Comparison of ENCODE assay signal across 25 cellular contexts in the genomic region with DNA sequence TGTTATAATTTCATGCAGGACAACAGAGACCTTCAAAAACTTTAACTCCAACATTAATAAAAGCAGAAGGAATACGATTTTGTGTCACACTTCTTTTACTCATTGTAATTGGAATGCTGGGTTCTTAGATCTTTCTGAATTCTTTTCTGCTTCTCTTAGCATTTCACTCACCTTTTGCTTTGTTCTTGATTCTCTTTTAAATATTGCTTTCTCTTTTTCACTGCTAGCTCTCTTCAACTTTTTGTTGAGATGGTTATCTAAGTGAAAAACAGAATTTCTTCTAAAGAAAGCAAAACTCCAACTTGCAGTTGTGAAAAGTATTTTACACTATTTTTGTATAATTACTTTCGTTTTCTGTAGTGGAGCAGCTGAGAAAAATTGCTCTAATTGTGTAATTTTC.
A peak's percentile ranks its signal among the peaks of the same experiment; 100 is the strongest.
DNase-seq lines count a peak whose midpoint lies in the region; ATAC-seq and TF ChIP-seq lines count a peak whose summit lies in the region.
"Had no signal": no experiment of that assay in that cellular context is flagged by ENCODE, and none has a peak within 500 bp of the region (broad histone marks: within the 10 kb centered on the region; RNA-seq: fewer than 3 reads in every experiment).

No MANE protein-coding gene starts in this region.

- H3K27me3 ChIP-seq in Panc1 (ENCODE audit: control insufficient read depth, insufficient read depth, low read length) (no peaks in the 10 kb centered on the region; the same call in 1 of the 2 replicates), esophagus muscularis mucosa (no peaks in the 10 kb centered on the region), foreskin keratinocyte (no peaks in the 10 kb centered on the region)
- H3K27me3 ChIP-seq: pancreas, sigmoid colon had no signal

- CTCF ChIA-PET in Panc1 (lab: Charles Lee): no interaction called here

- intact Hi-C loops in Panc1 (cut with micrococcal nuclease; ENCODE audit: unreplicated experiment): no loop called here
- intact Hi-C loops in esophagus muscularis mucosa (cut with DNase I): no loop called here

- no peaks in the 10 kb centered on the region for H3K9me3 Mint-ChIP-seq in activated naive CD8-positive, alpha-beta T cell (ENCODE audit: low read depth)
- no peaks in the 10 kb centered on the region for H3K9me3 Mint-ChIP-seq in activated naive CD8-positive, alpha-beta T cell treated with anti-CD3 and anti-CD28 coated beads for 36 hours
- H3K9me3 Mint-ChIP-seq: activated CD4-positive, alpha-beta T cell treated with anti-CD3 and anti-CD28 coated beads, Interleukin-2, amount 10 ng/mL, durations not matched to agents 24 days and 14 days had no signal

- peaks cover 13% of the 10 kb centered on the region for H3K4me1 Mint-ChIP-seq in activated naive CD8-positive, alpha-beta T cell (ENCODE audit: low read depth)
- H3K4me1 Mint-ChIP-seq in activated naive CD8-positive, alpha-beta T cell treated with anti-CD3 and anti-CD28 coated beads for 36 hours: peaks cover 4% of the 10 kb centered on the region

- POLR2A ChIA-PET in Panc1 (lab: Charles Lee): no interaction called here

- 34% methylated on average over 2 of the region's 2 CpGs for WGBS in esophagus muscularis mucosa

- H3K4me1 ChIP-seq in Panc1 (ENCODE audit: control insufficient read depth, insufficient read depth, low read length) (peaks cover 4% of the 10 kb centered on the region; the same call in 1 of the 2 replicates), esophagus muscularis mucosa (peaks cover 0 to 13% (median 10%) of the 10 kb centered on the region in 4 donors), foreskin keratinocyte (no peaks in the 10 kb centered on the region)

- no peak for DNase-seq in activated naive CD8-positive, alpha-beta T cell treated with anti-CD3 and anti-CD28 coated beads for 36 hours
- no peak for DNase-seq in Panc1 (ENCODE audit: low read depth, low spot score)
- DNase-seq in fibroblast of the aortic adventitia (ENCODE audit: low read depth): no peak
- no peak for DNase-seq in NCI-H1105 treated with DMSO at 0.1 percent for 48 hours (lab: John Stamatoyannopoulos, UW)
- no peak for DNase-seq in esophagus muscularis mucosa (ENCODE audit: extremely low spot score)
- DNase-seq in foreskin keratinocyte: no peak
- DNase-seq in GM19238 (ENCODE audit: insufficient read length, low spot score): no peak
- DNase-seq: 8988T; activated CD4-positive, alpha-beta T cell treated with anti-CD3 and anti-CD28 coated beads, Interleukin-2, amount 10 ng/mL, durations not matched to agents 24 days and 14 days; activated CD8-positive, alpha-beta memory T cell treated with anti-CD3 and anti-CD28 coated beads, Interleukin-2, amount 50 U/mL, for 4 hours; activated gamma-delta T cell; central memory CD4-positive, alpha-beta T cell; effector CD4-positive, alpha-beta T cell; GF-D8; heart right ventricle; immature natural killer cell; NCI-H1048; NK-92 treated with Interleukin-12 subunit alpha and Interleukin-12 subunit beta, amount 100 ng/mL, for 24 hours; sigmoid colon; stimulated activated naive CD4-positive, alpha-beta T cell treated with Interleukin-2 at 50 U/mL for 16 hours; trophoblast cell had no signal

- H3K27me3 Mint-ChIP-seq in activated naive CD8-positive, alpha-beta T cell: peaks cover 6% of the 10 kb centered on the region
- no peaks in the 10 kb centered on the region for H3K27me3 Mint-ChIP-seq in activated naive CD8-positive, alpha-beta T cell treated with anti-CD3 and anti-CD28 coated beads for 36 hours

- TF ChIP-seq EP300 in esophagus muscularis mucosa (IDR thresholded peaks at IDR 0.05): no peak

- H3K4me3 Mint-ChIP-seq in activated naive CD8-positive, alpha-beta T cell: peak overlapping the region; percentile 15
- H3K4me3 Mint-ChIP-seq in activated naive CD8-positive, alpha-beta T cell treated with anti-CD3 and anti-CD28 coated beads for 36 hours: no peak overlapping the region

- H3K36me3 ChIP-seq in Panc1 (ENCODE audit: control insufficient read depth, insufficient read depth, low read length) (no peaks in the 10 kb centered on the region), esophagus muscularis mucosa (no peaks in the 10 kb centered on the region)
- H3K36me3 ChIP-seq: heart right ventricle, pancreas, sigmoid colon had no signal

- no TSS peak for BruUV-seq in Panc1 (replicated peaks; lab: Mats Ljungman, UMichigan)

- ATAC-seq in Panc1: no peak
- ATAC-seq in foreskin keratinocyte: no peak
- ATAC-seq: GM12878 had no signal

- H3K4me3 ChIP-seq in Panc1 (ENCODE audit: low read depth in 2 of 2, low read length in 2 of 2) (peak overlapping the region; percentile 8 to 10; a peak in 1 of 4 replicates), fibroblast of the aortic adventitia (ENCODE audit: low read depth, low read length) (peak overlapping the region; percentile 5), esophagus muscularis mucosa (peak overlapping the region in 2 of 4 donors; percentile 13 to 15)
- H3K4me3 ChIP-seq: GM12878, heart right ventricle had no signal

- H3K27ac ChIP-seq in Panc1 (ENCODE audit: low read length) (no peak overlapping the region), esophagus muscularis mucosa (replicated peaks in 1 of 4) (no peak overlapping the region), foreskin keratinocyte (no peak overlapping the region)
- H3K27ac ChIP-seq: heart right ventricle, pancreas, sigmoid colon had no signal

- H3K36me3 Mint-ChIP-seq in activated naive CD8-positive, alpha-beta T cell: no peaks in the 10 kb centered on the region
- H3K36me3 Mint-ChIP-seq in activated naive CD8-positive, alpha-beta T cell treated with anti-CD3 and anti-CD28 coated beads for 36 hours: no peaks in the 10 kb centered on the region
- H3K36me3 Mint-ChIP-seq: CD14-positive monocyte, immature natural killer cell had no signal

- no peak overlapping the region for H3K27ac Mint-ChIP-seq in activated naive CD8-positive, alpha-beta T cell
- H3K27ac Mint-ChIP-seq in activated naive CD8-positive, alpha-beta T cell treated with anti-CD3 and anti-CD28 coated beads for 36 hours: no peak overlapping the region
- H3K27ac Mint-ChIP-seq: activated CD4-positive, alpha-beta T cell treated with anti-CD3 and anti-CD28 coated beads, Interleukin-2, amount 10 ng/mL, durations not matched to agents 24 days and 14 days; immature natural killer cell had no signal

- H3K9me3 ChIP-seq in Panc1 (ENCODE audit: control insufficient read depth, insufficient read depth, low read depth, low read length) (no peaks in the 10 kb centered on the region), esophagus muscularis mucosa (no peaks in the 10 kb centered on the region)
- H3K9me3 ChIP-seq: pancreas, sigmoid colon had no signal

- TF ChIP-seq CTCF in Panc1 (IDR thresholded peaks at IDR 0.05) (no peak), fibroblast of the aortic adventitia (IDR thresholded peaks at IDR 0.05; ENCODE audit: insufficient read depth, low read length) (no peak), esophagus muscularis mucosa (IDR thresholded peaks at IDR 0.05) (no peak), foreskin keratinocyte (conservative IDR thresholded peaks at IDR 0.05) (no peak)

- TF ChIP-seq POLR2A in esophagus muscularis mucosa (IDR thresholded peaks at IDR 0.05; ENCODE audit: low read depth): no peak

- in situ Hi-C loops in Panc1 (cut with HindIII; ENCODE audit: low pct_unique_long_range_greater_than_20kb, low sequenced_read_pairs): no loop called here
